ENCODE assay signal across 8 cellular contexts in genomic region chr6:106973841-106974336, GRCh38. TPM values are rescaled to one million over a fixed set of nuclear protein-coding genes. Genes with fewer than 3 reads are reported as not detected.
DNase-seq lines count a peak whose midpoint lies in the region; ATAC-seq and TF ChIP-seq lines count a peak whose summit lies in the region.

No MANE protein-coding gene starts in this region.

- H3K27ac Mint-ChIP-seq in natural killer cell = no peak overlapping the region

- peak overlapping the region; percentile 72 for H3K4me3 ChIP-seq in coronary artery

- TF ChIP-seq CTCF in coronary artery (IDR thresholded peaks at IDR 0.05) = no peak
- TF ChIP-seq CTCF in natural killer cell (IDR thresholded peaks at IDR 0.05) = no peak

- peak; percentile 64 for DNase-seq in DMS53 (lab: John Stamatoyannopoulos, UW)
- no peak for DNase-seq in DMS53 treated with DMSO at 0.1 percent for 48 hours (lab: John Stamatoyannopoulos, UW; ENCODE audit: unreplicated experiment)
- peak; percentile 14 for DNase-seq in NCI-H524 treated with DMSO at 0.1 percent for 48 hours (lab: John Stamatoyannopoulos, UW)
- no peak for DNase-seq in coronary artery (ENCODE audit: low spot score)
- DNase-seq in natural killer cell = no peak

- peak in 1 of 3 donors; percentile 21 for ATAC-seq in natural killer cell
- no peak for ATAC-seq in HG03439 (IDR thresholded peaks at IDR 0.05; ENCODE audit: unreplicated experiment)
- ATAC-seq in HG02870 (IDR thresholded peaks at IDR 0.05; ENCODE audit: unreplicated experiment) = no peak
- no peak for ATAC-seq in GM18870 (IDR thresholded peaks at IDR 0.05; ENCODE audit: unreplicated experiment)

- intact Hi-C loops in natural killer cell (cut with micrococcal nuclease) = no loop called here

- H3K4me3 Mint-ChIP-seq in natural killer cell = peak overlapping the region; percentile 40

- H3K9me3 Mint-ChIP-seq in natural killer cell = no peaks in the 10 kb centered on the region

- no peak overlapping the region for H3K27ac ChIP-seq in coronary artery

- no peaks in the 10 kb centered on the region for H3K4me1 Mint-ChIP-seq in natural killer cell

- peaks cover 34 to 52% of the 10 kb centered on the region in 2 donors for H3K27me3 Mint-ChIP-seq in natural killer cell (ENCODE audit: low read depth in 2 of 2)

- no peaks in the 10 kb centered on the region for H3K36me3 Mint-ChIP-seq in natural killer cell

RNA-seq across cellular contexts. Expression of gene CD24, which starts 0.6 kb away (rescaled TPM):
- total RNA-seq in natural killer cell = 1 to 10 TPM in 2 of 3 donors, under 1 TPM in 1; 0.77 to 1.4 (median 1.2) TPM

RNA-seq across cellular contexts. Expression of gene MTRES1, which starts 54.1 kb away (rescaled TPM):
- total RNA-seq in natural killer cell = 10 to 100 TPM in 2 of 3 donors, 1 to 10 TPM in 1; 9.4 to 15.3 (median 10.9) TPM

Comparison
In these comparisons a context has a peak if more than half of its experiments do, and no peak if none do; other contexts are left out.
1. DNase-seq: peak in DMS53 (single experiment) and NCI-H524 treated with DMSO at 0.1 percent for 48 hours (single experiment); none in DMS53 treated with DMSO at 0.1 percent for 48 hours (single experiment), coronary artery (single experiment) and natural killer cell (single experiment).